ENCODE assay signal across 18 cellular contexts in genomic region chr2:199684168-199684567, GRCh38.
"Had no signal": no experiment of that assay in that cellular context is flagged by ENCODE, and none has a peak within 500 bp of the region (broad histone marks: within the 10 kb centered on the region; RNA-seq: fewer than 3 reads in every experiment).

No MANE protein-coding gene starts in this region.

- H3K4me3 ChIP-seq: hepatocyte, left lung, psoas muscle, suprapubic skin had no signal

- H3K36me3 ChIP-seq: left lung, suprapubic skin had no signal

- H3K4me1 ChIP-seq: left lung, suprapubic skin had no signal

- H3K4me1 Mint-ChIP-seq: brain; central memory CD8-positive, alpha-beta T cell had no signal

- H2AFZ ChIP-seq: hepatocyte had no signal

- H3K27me3 Mint-ChIP-seq: brain had no signal

- H3K27ac Mint-ChIP-seq: activated CD4-positive, alpha-beta T cell treated with anti-CD3 and anti-CD28 coated beads, Interleukin-2, amount 10 ng/mL, durations not matched to agents 7 days and 5 days; activated naive CD8-positive, alpha-beta T cell treated with anti-CD3 and anti-CD28 coated beads, Interleukin-2, amount 10 ng/mL, durations not matched to agents 7 days and 5 days; brain; stimulated activated naive CD8-positive, alpha-beta T cell treated with anti-CD3 and anti-CD28 coated beads, Interleukin-15, Interleukin-2, amounts not matched to agents 100 ng/mL and 50 ng/mL, for 24 hours had no signal

- H3K9me3 ChIP-seq: left lung, psoas muscle, suprapubic skin had no signal

- H3K27ac ChIP-seq: epithelial cell of prostate, hepatocyte, left lung, psoas muscle, suprapubic skin had no signal

- H3K79me2 ChIP-seq: hepatocyte had no signal

- H3K36me3 Mint-ChIP-seq: activated naive CD8-positive, alpha-beta T cell treated with anti-CD3 and anti-CD28 coated beads, Interleukin-2, amount 10 ng/mL, durations not matched to agents 7 days and 5 days; brain had no signal

- H3K9me3 Mint-ChIP-seq: activated CD4-positive, alpha-beta T cell treated with anti-CD3 and anti-CD28 coated beads, Interleukin-2, amount 10 ng/mL, durations not matched to agents 7 days and 5 days; activated naive CD8-positive, alpha-beta T cell treated with anti-CD3 and anti-CD28 coated beads, Interleukin-2, amount 10 ng/mL, durations not matched to agents 7 days and 5 days; central memory CD8-positive, alpha-beta T cell; stimulated activated naive CD8-positive, alpha-beta T cell treated with anti-CD3 and anti-CD28 coated beads, Interleukin-15, Interleukin-2, amounts not matched to agents 100 ng/mL and 50 ng/mL, for 24 hours had no signal

- H3K4me2 ChIP-seq: hepatocyte had no signal

- H3K4me3 Mint-ChIP-seq: activated CD4-positive, alpha-beta T cell treated with anti-CD3 and anti-CD28 coated beads, Interleukin-2, amount 10 ng/mL, durations not matched to agents 7 days and 5 days; activated naive CD8-positive, alpha-beta T cell treated with anti-CD3 and anti-CD28 coated beads, Interleukin-2, amount 10 ng/mL, durations not matched to agents 7 days and 5 days; brain; central memory CD8-positive, alpha-beta T cell; neural crest cell; stimulated activated naive CD8-positive, alpha-beta T cell treated with anti-CD3 and anti-CD28 coated beads, Interleukin-15, Interleukin-2, amounts not matched to agents 100 ng/mL and 50 ng/mL, for 24 hours had no signal

- H3K27me3 ChIP-seq: hepatocyte, left lung, suprapubic skin had no signal

- FAIRE-seq: keratinocyte, TTC549 had no signal

- DNase-seq: activated CD4-positive, alpha-beta T cell treated with anti-CD3 and anti-CD28 coated beads, Interleukin-2, amount 10 ng/mL, durations not matched to agents 7 days and 5 days; activated CD8-positive, alpha-beta memory T cell treated with anti-CD3 and anti-CD28 coated beads, Interleukin-2, amount 50 U/mL, for 48 hours; activated naive CD8-positive, alpha-beta T cell treated with anti-CD3 and anti-CD28 coated beads, Interleukin-2, amount 10 ng/mL, durations not matched to agents 7 days and 5 days; cortex of kidney; effector CD8-positive, alpha-beta T cell; left lung; mammary epithelial cell; psoas muscle; trophoblast cell had no signal
